In the genomic region with DNA sequence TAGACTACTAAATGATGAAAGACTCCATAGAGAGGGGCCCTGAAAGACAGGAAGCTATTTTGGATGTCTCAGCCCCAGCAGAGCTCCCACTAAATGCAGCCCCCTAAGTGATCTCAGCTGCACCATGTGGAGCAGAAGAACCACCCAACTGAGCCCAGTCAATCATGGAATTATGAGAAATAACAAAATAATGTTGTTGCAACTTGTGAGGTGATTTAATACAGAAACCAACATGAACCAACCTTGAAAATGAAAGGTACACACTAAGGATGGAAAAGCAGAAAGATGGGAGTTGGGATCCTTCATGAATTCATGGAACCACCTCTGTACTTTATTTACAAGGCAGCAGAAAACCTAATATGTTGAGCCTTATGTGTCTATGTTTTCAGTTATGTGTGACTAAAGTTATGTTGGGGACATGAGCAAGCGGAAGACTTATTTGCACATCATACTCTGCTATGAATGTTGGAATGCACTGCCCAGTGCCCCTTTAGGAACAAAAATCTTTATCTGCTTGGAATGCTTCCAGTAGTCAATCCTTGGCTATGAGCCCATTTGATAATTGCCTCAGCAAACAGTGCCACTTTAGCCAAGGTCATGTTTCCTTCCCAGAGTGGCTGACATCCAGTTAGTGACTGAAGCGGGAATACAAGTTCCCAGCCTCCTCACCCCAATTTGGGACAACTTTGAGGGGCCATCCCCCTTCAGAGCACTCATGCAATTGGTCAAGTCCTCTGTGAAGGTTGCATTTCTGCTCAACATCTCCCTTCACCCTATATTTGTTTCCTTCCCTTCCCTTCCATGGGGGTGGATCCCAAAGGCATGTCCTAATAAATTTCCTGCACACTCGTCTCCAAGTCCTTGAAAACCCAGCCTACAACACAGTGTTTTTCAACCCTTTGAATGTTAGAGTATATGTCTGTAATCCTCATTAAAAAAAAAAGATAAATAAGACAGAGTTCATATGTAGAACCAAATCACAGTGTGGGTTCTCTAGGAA, we compare ENCODE assay signal across 1 cellular context.
TF ChIP-seq lines count a peak whose summit lies in the region.

No MANE protein-coding gene starts in this region.

TF ChIP-seq in HepG2, 621 proteins besides CTCF, POLR2A, EP300 and RAD21 (continued from another document and continues in another):
- TF ChIP-seq ZXDC (CRISPR knock-in tag; IDR thresholded peaks at IDR 0.05) (0 out of 2 replicates have a peak, but pooled peaks have one; percentile 48), CAMTA2 (CRISPR knock-in tag; IDR thresholded peaks at IDR 0.05; ENCODE audit: borderline replicate concordance) (no peak), ZMYM4 (CRISPR knock-in tag; IDR thresholded peaks at IDR 0.05) (peak; percentile 86), MIER3 (CRISPR knock-in tag; IDR thresholded peaks at IDR 0.05; ENCODE audit: borderline replicate concordance) (peak; percentile 98; the same call in 1 of the 2 replicates), MLLT10 (CRISPR knock-in tag; IDR thresholded peaks at IDR 0.05) (no peak), ZNF24 (IDR thresholded peaks at IDR 0.05) (no peak), SRF (IDR thresholded peaks at IDR 0.05; ENCODE audit: low read depth, low read length) (peak; percentile 61), ZNF350 (CRISPR knock-in tag; IDR thresholded peaks at IDR 0.05; ENCODE audit: borderline replicate concordance, low read depth) (peak; percentile 60; the same call in 1 of the 2 replicates), WIZ (CRISPR knock-in tag; IDR thresholded peaks at IDR 0.05) (peak; percentile 94; the same call in 1 of the 2 replicates), ZNF562 (CRISPR knock-in tag; IDR thresholded peaks at IDR 0.05; ENCODE audit: borderline replicate concordance) (no peak), THAP8 (CRISPR knock-in tag; IDR thresholded peaks at IDR 0.05; ENCODE audit: borderline replicate concordance) (no peak), ZNF430 (CRISPR knock-in tag; IDR thresholded peaks at IDR 0.05) (peak; percentile 86; the same call in 1 of the 2 replicates), HOXA9 (CRISPR knock-in tag; IDR thresholded peaks at IDR 0.05; ENCODE audit: borderline replicate concordance) (no peak), REL (CRISPR knock-in tag; conservative IDR thresholded peaks at IDR 0.05) (no peak), ZBTB26 (CRISPR knock-in tag; IDR thresholded peaks at IDR 0.05; ENCODE audit: borderline replicate concordance) (peak; percentile 87), ZBTB8A (CRISPR knock-in tag; IDR thresholded peaks at IDR 0.05; ENCODE audit: borderline replicate concordance, low read depth) (no peak), CENPX (CRISPR knock-in tag; IDR thresholded peaks at IDR 0.05) (no peak), ZBTB3 (CRISPR knock-in tag; IDR thresholded peaks at IDR 0.05; ENCODE audit: borderline replicate concordance, low read depth) (peak; percentile 73; the same call in 1 of the 2 replicates), ZSCAN30 (CRISPR knock-in tag; IDR thresholded peaks at IDR 0.05) (no peak), RFX5 (IDR thresholded peaks at IDR 0.05; ENCODE audit: low read depth, low read length) (no peak), ZSCAN25 (CRISPR knock-in tag; IDR thresholded peaks at IDR 0.05) (peak; percentile 57; the same call in 1 of the 2 replicates), YEATS2 (CRISPR knock-in tag; IDR thresholded peaks at IDR 0.05; ENCODE audit: borderline replicate concordance) (peak; percentile 44; the same call in 1 of the 2 replicates), ZBTB42 (CRISPR knock-in tag; IDR thresholded peaks at IDR 0.05) (no peak), ZNF710 (CRISPR knock-in tag; IDR thresholded peaks at IDR 0.05; ENCODE audit: borderline replicate concordance) (peak; percentile 94), RARG (CRISPR knock-in tag; IDR thresholded peaks at IDR 0.05; ENCODE audit: low read depth) (no peak), ZNF160 (CRISPR knock-in tag; IDR thresholded peaks at IDR 0.05) (no peak; the same call in 1 of the 2 replicates), SRY (CRISPR knock-in tag; IDR thresholded peaks at IDR 0.05) (peak; percentile 57; the same call in 1 of the 2 replicates)
- TF ChIP-seq, protein P1, sequence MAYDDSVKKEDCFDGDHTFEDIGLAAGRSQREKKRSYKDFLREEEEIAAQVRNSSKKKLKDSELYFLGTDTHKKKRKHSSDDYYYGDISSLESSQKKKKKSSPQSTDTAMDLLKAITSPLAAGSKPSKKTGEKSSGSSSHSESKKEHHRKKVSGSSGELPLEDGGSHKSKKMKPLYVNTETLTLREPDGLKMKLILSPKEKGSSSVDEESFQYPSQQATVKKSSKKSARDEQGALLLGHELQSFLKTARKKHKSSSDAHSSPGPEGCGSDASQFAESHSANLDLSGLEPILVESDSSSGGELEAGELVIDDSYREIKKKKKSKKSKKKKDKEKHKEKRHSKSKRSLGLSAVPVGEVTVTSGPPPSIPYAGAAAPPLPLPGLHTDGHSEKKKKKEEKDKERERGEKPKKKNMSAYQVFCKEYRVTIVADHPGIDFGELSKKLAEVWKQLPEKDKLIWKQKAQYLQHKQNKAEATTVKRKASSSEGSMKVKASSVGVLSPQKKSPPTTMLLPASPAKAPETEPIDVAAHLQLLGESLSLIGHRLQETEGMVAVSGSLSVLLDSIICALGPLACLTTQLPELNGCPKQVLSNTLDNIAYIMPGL (CRISPR knock-in tag; IDR thresholded peaks at IDR 0.05; ENCODE audit: borderline replicate concordance in 1 of 2, low read depth in 1 of 2) = peak; percentile 53 to 81; a peak in 3 of 4 replicates
- TF ChIP-seq, protein P2, sequence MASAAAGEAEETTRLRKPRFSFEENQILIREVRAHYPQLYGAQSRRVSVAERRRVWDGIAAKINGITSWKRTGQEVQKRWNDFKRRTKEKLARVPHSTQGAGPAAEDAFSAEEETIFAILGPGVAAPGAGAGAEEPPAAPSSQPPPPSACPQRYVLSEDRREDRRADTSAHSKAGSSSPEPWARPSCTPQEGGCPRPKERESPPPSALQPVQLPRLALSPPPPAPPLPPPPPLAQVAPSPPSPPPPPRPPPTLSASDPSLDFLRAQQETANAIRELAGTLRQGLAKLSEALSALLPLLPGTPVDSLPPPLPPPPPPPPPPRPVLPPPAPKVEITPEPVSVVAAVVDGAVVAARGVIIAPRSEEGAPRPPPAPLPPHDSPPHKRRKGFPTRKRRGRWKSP (CRISPR knock-in tag; IDR thresholded peaks at IDR 0.05) = no peak
- TF ChIP-seq, protein P3, sequence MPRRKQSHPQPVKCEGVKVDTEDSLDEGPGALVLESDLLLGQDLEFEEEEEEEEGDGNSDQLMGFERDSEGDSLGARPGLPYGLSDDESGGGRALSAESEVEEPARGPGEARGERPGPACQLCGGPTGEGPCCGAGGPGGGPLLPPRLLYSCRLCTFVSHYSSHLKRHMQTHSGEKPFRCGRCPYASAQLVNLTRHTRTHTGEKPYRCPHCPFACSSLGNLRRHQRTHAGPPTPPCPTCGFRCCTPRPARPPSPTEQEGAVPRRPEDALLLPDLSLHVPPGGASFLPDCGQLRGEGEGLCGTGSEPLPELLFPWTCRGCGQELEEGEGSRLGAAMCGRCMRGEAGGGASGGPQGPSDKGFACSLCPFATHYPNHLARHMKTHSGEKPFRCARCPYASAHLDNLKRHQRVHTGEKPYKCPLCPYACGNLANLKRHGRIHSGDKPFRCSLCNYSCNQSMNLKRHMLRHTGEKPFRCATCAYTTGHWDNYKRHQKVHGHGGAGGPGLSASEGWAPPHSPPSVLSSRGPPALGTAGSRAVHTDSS (CRISPR knock-in tag; conservative IDR thresholded peaks at IDR 0.05) = no peak
- TF ChIP-seq, protein P4, sequence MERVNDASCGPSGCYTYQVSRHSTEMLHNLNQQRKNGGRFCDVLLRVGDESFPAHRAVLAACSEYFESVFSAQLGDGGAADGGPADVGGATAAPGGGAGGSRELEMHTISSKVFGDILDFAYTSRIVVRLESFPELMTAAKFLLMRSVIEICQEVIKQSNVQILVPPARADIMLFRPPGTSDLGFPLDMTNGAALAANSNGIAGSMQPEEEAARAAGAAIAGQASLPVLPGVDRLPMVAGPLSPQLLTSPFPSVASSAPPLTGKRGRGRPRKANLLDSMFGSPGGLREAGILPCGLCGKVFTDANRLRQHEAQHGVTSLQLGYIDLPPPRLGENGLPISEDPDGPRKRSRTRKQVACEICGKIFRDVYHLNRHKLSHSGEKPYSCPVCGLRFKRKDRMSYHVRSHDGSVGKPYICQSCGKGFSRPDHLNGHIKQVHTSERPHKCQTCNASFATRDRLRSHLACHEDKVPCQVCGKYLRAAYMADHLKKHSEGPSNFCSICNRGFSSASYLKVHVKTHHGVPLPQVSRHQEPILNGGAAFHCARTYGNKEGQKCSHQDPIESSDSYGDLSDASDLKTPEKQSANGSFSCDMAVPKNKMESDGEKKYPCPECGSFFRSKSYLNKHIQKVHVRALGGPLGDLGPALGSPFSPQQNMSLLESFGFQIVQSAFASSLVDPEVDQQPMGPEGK (CRISPR knock-in tag; IDR thresholded peaks at IDR 0.05) = peak; percentile 93
- TF ChIP-seq, protein P5, sequence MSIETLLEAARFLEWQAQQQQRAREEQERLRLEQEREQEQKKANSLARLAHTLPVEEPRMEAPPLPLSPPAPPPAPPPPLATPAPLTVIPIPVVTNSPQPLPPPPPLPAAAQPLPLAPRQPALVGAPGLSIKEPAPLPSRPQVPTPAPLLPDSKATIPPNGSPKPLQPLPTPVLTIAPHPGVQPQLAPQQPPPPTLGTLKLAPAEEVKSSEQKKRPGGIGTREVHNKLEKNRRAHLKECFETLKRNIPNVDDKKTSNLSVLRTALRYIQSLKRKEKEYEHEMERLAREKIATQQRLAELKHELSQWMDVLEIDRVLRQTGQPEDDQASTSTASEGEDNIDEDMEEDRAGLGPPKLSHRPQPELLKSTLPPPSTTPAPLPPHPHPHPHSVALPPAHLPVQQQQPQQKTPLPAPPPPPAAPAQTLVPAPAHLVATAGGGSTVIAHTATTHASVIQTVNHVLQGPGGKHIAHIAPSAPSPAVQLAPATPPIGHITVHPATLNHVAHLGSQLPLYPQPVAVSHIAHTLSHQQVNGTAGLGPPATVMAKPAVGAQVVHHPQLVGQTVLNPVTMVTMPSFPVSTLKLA (IDR thresholded peaks at IDR 0.05) = no peak
- TF ChIP-seq, protein P6, sequence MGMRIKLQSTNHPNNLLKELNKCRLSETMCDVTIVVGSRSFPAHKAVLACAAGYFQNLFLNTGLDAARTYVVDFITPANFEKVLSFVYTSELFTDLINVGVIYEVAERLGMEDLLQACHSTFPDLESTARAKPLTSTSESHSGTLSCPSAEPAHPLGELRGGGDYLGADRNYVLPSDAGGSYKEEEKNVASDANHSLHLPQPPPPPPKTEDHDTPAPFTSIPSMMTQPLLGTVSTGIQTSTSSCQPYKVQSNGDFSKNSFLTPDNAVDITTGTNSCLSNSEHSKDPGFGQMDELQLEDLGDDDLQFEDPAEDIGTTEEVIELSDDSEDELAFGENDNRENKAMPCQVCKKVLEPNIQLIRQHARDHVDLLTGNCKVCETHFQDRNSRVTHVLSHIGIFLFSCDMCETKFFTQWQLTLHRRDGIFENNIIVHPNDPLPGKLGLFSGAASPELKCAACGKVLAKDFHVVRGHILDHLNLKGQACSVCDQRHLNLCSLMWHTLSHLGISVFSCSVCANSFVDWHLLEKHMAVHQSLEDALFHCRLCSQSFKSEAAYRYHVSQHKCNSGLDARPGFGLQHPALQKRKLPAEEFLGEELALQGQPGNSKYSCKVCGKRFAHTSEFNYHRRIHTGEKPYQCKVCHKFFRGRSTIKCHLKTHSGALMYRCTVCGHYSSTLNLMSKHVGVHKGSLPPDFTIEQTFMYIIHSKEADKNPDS (CRISPR knock-in tag; IDR thresholded peaks at IDR 0.05) = peak; percentile 39; the same call in 1 of the 2 replicates
